19 cellular contexts compared by ENCODE assay signal in genomic region chr9:115254781-115255180, GRCh38.
DNase-seq lines count a peak whose midpoint lies in the region; ATAC-seq lines count a peak whose summit lies in the region.
"Had no signal": no experiment of that assay in that cellular context is flagged by ENCODE, and none has a peak within 500 bp of the region (broad histone marks: within the 10 kb centered on the region; RNA-seq: fewer than 3 reads in every experiment).

No MANE protein-coding gene starts in this region.

- ATAC-seq in GM18873 (IDR thresholded peaks at IDR 0.05; ENCODE audit: low FRiP score, unreplicated experiment) (no peak), GM21529 (IDR thresholded peaks at IDR 0.05; ENCODE audit: unreplicated experiment) (no peak)
- ATAC-seq: GM12878; natural killer cell treated with Interleukin-12 subunit alpha and Interleukin-12 subunit beta and Interleukin-15 and Interleukin-18, amount 100 ng/mL, for 72 hours; PC-3; upper lobe of right lung had no signal

- DNase-seq in NCI-H748 (lab: John Stamatoyannopoulos, UW; ENCODE audit: unreplicated experiment), result peak; percentile 68
- DNase-seq in NCI-H748 treated with DMSO at 0.1 percent for 48 hours (lab: John Stamatoyannopoulos, UW), result no peak
- DNase-seq in NCI-H69 (lab: John Stamatoyannopoulos, UW), result peak; percentile 96
- peak; percentile 26 for DNase-seq in left kidney (ENCODE audit: low read depth, low spot score)
- no peak for DNase-seq in stimulated activated CD4-positive, alpha-beta T cell treated with anti-CD3 and anti-CD28 coated beads, Interleukin-2, amount 100 ng/mL, for 24 hours
- no peak for DNase-seq in T-helper 9 cell
- DNase-seq: BE2C; GF-D8; kidney; mammary epithelial cell; NCI-H1436; stimulated activated CD4-positive, alpha-beta T cell treated with anti-CD3 and anti-CD28 coated beads, Interleukin-4, amount 100 ng/mL, for 4 hours; T1000; upper lobe of right lung had no signal

Comparison
In these comparisons a context has a peak if more than half of its experiments do, and no peak if none do; other contexts are left out.
1. DNase-seq: peak in NCI-H748 (single experiment), NCI-H69 (single experiment) and left kidney (single experiment); none in NCI-H748 treated with DMSO at 0.1 percent for 48 hours (single experiment), stimulated activated CD4-positive, alpha-beta T cell treated with anti-CD3 and anti-CD28 coated beads, Interleukin-2, amount 100 ng/mL, for 24 hours (0 of 2) and T-helper 9 cell (single experiment).